Comparison of ENCODE assay signal across 1 cellular context in the genomic region with DNA sequence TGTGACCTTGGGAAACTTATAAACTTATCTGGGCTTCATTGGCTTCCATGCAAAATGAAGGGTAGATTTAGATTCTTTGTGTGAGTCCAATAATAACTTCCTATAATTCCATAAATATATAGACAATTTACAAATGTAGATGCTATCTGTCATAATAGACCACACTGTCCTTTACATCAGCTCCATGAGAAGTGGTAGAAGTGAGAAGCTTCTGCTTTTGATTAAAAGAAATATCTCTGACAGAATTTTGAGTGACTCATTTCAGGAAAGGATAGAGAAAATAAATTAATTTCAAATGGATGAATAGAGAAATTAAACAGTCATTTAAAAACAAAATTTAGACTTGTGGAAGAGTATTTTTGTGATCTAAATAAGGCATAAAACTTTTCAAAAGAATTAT.
A peak's percentile ranks its signal among the peaks of the same experiment; 100 is the strongest.
TF ChIP-seq lines count a peak whose summit lies in the region.

No MANE protein-coding gene starts in this region.

TF ChIP-seq in SK-N-SH, 30 proteins besides CTCF, POLR2A, EP300 and RAD21 (continued from another document):
- TF ChIP-seq, protein P1, sequence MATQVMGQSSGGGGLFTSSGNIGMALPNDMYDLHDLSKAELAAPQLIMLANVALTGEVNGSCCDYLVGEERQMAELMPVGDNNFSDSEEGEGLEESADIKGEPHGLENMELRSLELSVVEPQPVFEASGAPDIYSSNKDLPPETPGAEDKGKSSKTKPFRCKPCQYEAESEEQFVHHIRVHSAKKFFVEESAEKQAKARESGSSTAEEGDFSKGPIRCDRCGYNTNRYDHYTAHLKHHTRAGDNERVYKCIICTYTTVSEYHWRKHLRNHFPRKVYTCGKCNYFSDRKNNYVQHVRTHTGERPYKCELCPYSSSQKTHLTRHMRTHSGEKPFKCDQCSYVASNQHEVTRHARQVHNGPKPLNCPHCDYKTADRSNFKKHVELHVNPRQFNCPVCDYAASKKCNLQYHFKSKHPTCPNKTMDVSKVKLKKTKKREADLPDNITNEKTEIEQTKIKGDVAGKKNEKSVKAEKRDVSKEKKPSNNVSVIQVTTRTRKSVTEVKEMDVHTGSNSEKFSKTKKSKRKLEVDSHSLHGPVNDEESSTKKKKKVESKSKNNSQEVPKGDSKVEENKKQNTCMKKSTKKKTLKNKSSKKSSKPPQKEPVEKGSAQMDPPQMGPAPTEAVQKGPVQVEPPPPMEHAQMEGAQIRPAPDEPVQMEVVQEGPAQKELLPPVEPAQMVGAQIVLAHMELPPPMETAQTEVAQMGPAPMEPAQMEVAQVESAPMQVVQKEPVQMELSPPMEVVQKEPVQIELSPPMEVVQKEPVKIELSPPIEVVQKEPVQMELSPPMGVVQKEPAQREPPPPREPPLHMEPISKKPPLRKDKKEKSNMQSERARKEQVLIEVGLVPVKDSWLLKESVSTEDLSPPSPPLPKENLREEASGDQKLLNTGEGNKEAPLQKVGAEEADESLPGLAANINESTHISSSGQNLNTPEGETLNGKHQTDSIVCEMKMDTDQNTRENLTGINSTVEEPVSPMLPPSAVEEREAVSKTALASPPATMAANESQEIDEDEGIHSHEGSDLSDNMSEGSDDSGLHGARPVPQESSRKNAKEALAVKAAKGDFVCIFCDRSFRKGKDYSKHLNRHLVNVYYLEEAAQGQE (IDR thresholded peaks at IDR 0.05; ENCODE audit: low read depth, low read length) = no peak
- TF ChIP-seq RXRA (IDR thresholded peaks at IDR 0.05; ENCODE audit: borderline replicate concordance, low read depth) (no peak), GABPA (IDR thresholded peaks at IDR 0.05; ENCODE audit: low read depth) (no peak), YY1 (IDR thresholded peaks at IDR 0.05; ENCODE audit: low read depth) (no peak), ELF1 (IDR thresholded peaks at IDR 0.05) (no peak), NRF1 (IDR thresholded peaks at IDR 0.05; ENCODE audit: low read depth, low read length) (no peak), TEAD4 (IDR thresholded peaks at IDR 0.05; ENCODE audit: borderline replicate concordance, insufficient read depth) (peak; percentile 57; the same call in 1 of the 2 replicates), MEF2A (IDR thresholded peaks at IDR 0.05; ENCODE audit: borderline replicate concordance, low read depth) (0 out of 2 replicates have a peak, but pooled peaks have one; percentile 12), RFX5 (IDR thresholded peaks at IDR 0.05; ENCODE audit: low read length) (no peak), POLR2AphosphoS5 (IDR thresholded peaks at IDR 0.05; ENCODE audit: low read depth, low read length) (no peak), JUND (IDR thresholded peaks at IDR 0.05) (peak; percentile 57), MXI1 (IDR thresholded peaks at IDR 0.05; ENCODE audit: low read depth, low read length) (no peak), TCF12 (IDR thresholded peaks at IDR 0.05) (peak; percentile 93), FOSL2 (IDR thresholded peaks at IDR 0.05; ENCODE audit: borderline replicate concordance, low read depth) (peak; percentile 32; the same call in 1 of the 2 replicates)
- TF ChIP-seq, protein P2, sequence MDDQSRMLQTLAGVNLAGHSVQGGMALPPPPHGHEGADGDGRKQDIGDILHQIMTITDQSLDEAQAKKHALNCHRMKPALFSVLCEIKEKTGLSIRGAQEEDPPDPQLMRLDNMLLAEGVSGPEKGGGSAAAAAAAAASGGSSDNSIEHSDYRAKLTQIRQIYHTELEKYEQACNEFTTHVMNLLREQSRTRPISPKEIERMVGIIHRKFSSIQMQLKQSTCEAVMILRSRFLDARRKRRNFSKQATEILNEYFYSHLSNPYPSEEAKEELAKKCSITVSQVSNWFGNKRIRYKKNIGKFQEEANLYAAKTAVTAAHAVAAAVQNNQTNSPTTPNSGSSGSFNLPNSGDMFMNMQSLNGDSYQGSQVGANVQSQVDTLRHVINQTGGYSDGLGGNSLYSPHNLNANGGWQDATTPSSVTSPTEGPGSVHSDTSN (IDR thresholded peaks at IDR 0.05) = peak; percentile 61
- TF ChIP-seq, protein P3, sequence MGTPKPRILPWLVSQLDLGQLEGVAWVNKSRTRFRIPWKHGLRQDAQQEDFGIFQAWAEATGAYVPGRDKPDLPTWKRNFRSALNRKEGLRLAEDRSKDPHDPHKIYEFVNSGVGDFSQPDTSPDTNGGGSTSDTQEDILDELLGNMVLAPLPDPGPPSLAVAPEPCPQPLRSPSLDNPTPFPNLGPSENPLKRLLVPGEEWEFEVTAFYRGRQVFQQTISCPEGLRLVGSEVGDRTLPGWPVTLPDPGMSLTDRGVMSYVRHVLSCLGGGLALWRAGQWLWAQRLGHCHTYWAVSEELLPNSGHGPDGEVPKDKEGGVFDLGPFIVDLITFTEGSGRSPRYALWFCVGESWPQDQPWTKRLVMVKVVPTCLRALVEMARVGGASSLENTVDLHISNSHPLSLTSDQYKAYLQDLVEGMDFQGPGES (IDR thresholded peaks at IDR 0.05; ENCODE audit: low read depth, low read length) = no peak
- TF ChIP-seq, protein P4, sequence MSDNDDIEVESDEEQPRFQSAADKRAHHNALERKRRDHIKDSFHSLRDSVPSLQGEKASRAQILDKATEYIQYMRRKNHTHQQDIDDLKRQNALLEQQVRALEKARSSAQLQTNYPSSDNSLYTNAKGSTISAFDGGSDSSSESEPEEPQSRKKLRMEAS (IDR thresholded peaks at IDR 0.05; ENCODE audit: low read depth) = no peak
